ENCODE assay signal across 30 cellular contexts in genomic region chrX:149804102-149804501, GRCh38. TPM values are rescaled to one million over a fixed set of nuclear protein-coding genes. Genes with fewer than 3 reads are reported as not detected.
"Had no signal": no experiment of that assay in that cellular context is flagged by ENCODE, and none has a peak within 500 bp of the region (broad histone marks: within the 10 kb centered on the region; RNA-seq: fewer than 3 reads in every experiment).

No MANE protein-coding gene starts in this region.

- H3K9me3 ChIP-seq: colonic mucosa, esophagus squamous epithelium, gastrocnemius medialis, heart right ventricle, left lung, lower lobe of right lung had no signal

- FAIRE-seq: islet of Langerhans, keratinocyte had no signal

- H3K4me3 Mint-ChIP-seq: dendritic cell treated with granulocyte-macrophage colony-stimulating factor and Interleukin-4, amounts not matched to agents 40 ng/mL and 50 ng/mL, for 4 days; effector memory CD8-positive, alpha-beta T cell; naive thymus-derived CD4-positive, alpha-beta T cell had no signal

- DNase-seq: colonic mucosa; cortex of kidney; effector CD8-positive, alpha-beta T cell; effector memory CD8-positive, alpha-beta T cell; esophagus squamous epithelium; foreskin fibroblast; foreskin melanocyte; gastrocnemius medialis; glutamatergic neuron; heart right ventricle; hippocampal formation; left cardiac atrium; left lung; left ventricle myocardium superior; lower lobe of right lung; mesenchymal stem cell; midbrain; naive thymus-derived CD4-positive, alpha-beta T cell had no signal

- H3K4me1 ChIP-seq: colonic mucosa, esophagus squamous epithelium, gastrocnemius medialis, heart right ventricle, left lung, lower lobe of right lung had no signal

- H3K27ac ChIP-seq: colonic mucosa, epithelial cell of prostate, esophagus squamous epithelium, gastrocnemius medialis, heart right ventricle, left lung, lower lobe of right lung had no signal

- H3K36me3 Mint-ChIP-seq: naive thymus-derived CD4-positive, alpha-beta T cell had no signal

- ATAC-seq: effector memory CD8-positive, alpha-beta T cell; esophagus mucosa; gastrocnemius medialis; heart right ventricle; left cardiac atrium; left lung; left ventricle myocardium superior; lower lobe of right lung; naive thymus-derived CD4-positive, alpha-beta T cell had no signal

- H3K4me3 ChIP-seq: colonic mucosa, esophagus squamous epithelium, gastrocnemius medialis, heart right ventricle, left lung, lower lobe of right lung had no signal

- H3K36me3 ChIP-seq: colonic mucosa, esophagus squamous epithelium, gastrocnemius medialis, heart right ventricle, left lung, lower lobe of right lung had no signal

- H3K27ac Mint-ChIP-seq: dendritic cell treated with granulocyte-macrophage colony-stimulating factor and Interleukin-4, amounts not matched to agents 40 ng/mL and 50 ng/mL, for 4 days; effector memory CD8-positive, alpha-beta T cell; naive thymus-derived CD4-positive, alpha-beta T cell had no signal

- H3K27me3 Mint-ChIP-seq: effector memory CD8-positive, alpha-beta T cell; naive thymus-derived CD4-positive, alpha-beta T cell had no signal

- H3K9me3 Mint-ChIP-seq: dendritic cell treated with granulocyte-macrophage colony-stimulating factor and Interleukin-4, amounts not matched to agents 40 ng/mL and 50 ng/mL, for 4 days; effector memory CD8-positive, alpha-beta T cell; naive thymus-derived CD4-positive, alpha-beta T cell had no signal

- H3K27me3 ChIP-seq: colonic mucosa, esophagus squamous epithelium, gastrocnemius medialis, left lung had no signal

RNA-seq across cellular contexts. Expression of gene MAGEA9, which starts 22.4 kb away (rescaled TPM):
- total RNA-seq: colonic mucosa; dermis microvascular lymphatic vessel endothelial cell; esophagus mucosa; esophagus squamous epithelium; gastrocnemius medialis; glomerular endothelial cell; heart right ventricle; kidney epithelial cell; left cardiac atrium; left lung; left ventricle myocardium superior; lower leg skin; lower lobe of right lung; lung microvascular endothelial cell; mononuclear cell; mucosa of gallbladder; naive thymus-derived CD4-positive, alpha-beta T cell had no signal
- polyA plus RNA-seq: heart right ventricle; keratinocyte; naive thymus-derived CD4-positive, alpha-beta T cell had no signal

RNA-seq across cellular contexts. Expression of gene HSFX1, which starts 30.2 kb away (rescaled TPM):
- total RNA-seq: mononuclear cell had no signal
- polyA plus RNA-seq: keratinocyte had no signal
